1 cellular context compared by ENCODE assay signal in genomic region chr2:101310591-101311389, GRCh38.
TF ChIP-seq lines count a peak whose summit lies in the region.

No MANE protein-coding gene starts in this region.

TF ChIP-seq in HepG2, 621 proteins besides CTCF, POLR2A, EP300 and RAD21 (continued from another document and continues in another):
- TF ChIP-seq USF2 (IDR thresholded peaks at IDR 0.05; ENCODE audit: low read depth, low read length), result no peak
- TF ChIP-seq USF2 (CRISPR knock-in tag; IDR thresholded peaks at IDR 0.05; ENCODE audit: borderline replicate concordance), result no peak
- TF ChIP-seq ZNF598 (CRISPR knock-in tag; IDR thresholded peaks at IDR 0.05; ENCODE audit: borderline replicate concordance), result no peak
- TF ChIP-seq PRMT3 (CRISPR knock-in tag; IDR thresholded peaks at IDR 0.05; ENCODE audit: borderline replicate concordance, low read depth), result no peak
- no peak for TF ChIP-seq ZBTB44 (CRISPR knock-in tag; IDR thresholded peaks at IDR 0.05)
- no peak for TF ChIP-seq ETV5 (CRISPR knock-in tag; IDR thresholded peaks at IDR 0.05; ENCODE audit: borderline replicate concordance)
- 0 out of 2 replicates have a peak, but pooled peaks have one; percentile 55 for TF ChIP-seq ZNF335 (CRISPR knock-in tag; IDR thresholded peaks at IDR 0.05)
- TF ChIP-seq MBD4 (IDR thresholded peaks at IDR 0.05; ENCODE audit: borderline replicate concordance, low read length), result no peak
- TF ChIP-seq ELK4 (CRISPR knock-in tag; IDR thresholded peaks at IDR 0.05; ENCODE audit: borderline replicate concordance), result no peak
- TF ChIP-seq KDM4B (CRISPR knock-in tag; IDR thresholded peaks at IDR 0.05), result no peak
- TF ChIP-seq IKZF5 (CRISPR knock-in tag; IDR thresholded peaks at IDR 0.05), result no peak
- no peak for TF ChIP-seq ZFP82 (CRISPR knock-in tag; IDR thresholded peaks at IDR 0.05; ENCODE audit: borderline replicate concordance)
- TF ChIP-seq PTBP1 (IDR thresholded peaks at IDR 0.05; ENCODE audit: low read depth, low read length, poor library complexity, severe bottlenecking), result no peak
- TF ChIP-seq, protein P1, sequence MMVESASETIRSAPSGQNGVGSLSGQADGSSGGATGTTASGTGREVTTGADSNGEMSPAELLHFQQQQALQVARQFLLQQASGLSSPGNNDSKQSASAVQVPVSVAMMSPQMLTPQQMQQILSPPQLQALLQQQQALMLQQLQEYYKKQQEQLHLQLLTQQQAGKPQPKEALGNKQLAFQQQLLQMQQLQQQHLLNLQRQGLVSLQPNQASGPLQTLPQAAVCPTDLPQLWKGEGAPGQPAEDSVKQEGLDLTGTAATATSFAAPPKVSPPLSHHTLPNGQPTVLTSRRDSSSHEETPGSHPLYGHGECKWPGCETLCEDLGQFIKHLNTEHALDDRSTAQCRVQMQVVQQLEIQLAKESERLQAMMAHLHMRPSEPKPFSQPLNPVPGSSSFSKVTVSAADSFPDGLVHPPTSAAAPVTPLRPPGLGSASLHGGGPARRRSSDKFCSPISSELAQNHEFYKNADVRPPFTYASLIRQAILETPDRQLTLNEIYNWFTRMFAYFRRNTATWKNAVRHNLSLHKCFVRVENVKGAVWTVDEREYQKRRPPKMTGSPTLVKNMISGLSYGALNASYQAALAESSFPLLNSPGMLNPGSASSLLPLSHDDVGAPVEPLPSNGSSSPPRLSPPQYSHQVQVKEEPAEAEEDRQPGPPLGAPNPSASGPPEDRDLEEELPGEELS (CRISPR knock-in tag; IDR thresholded peaks at IDR 0.05), result no peak
- TF ChIP-seq MYPOP (CRISPR knock-in tag; IDR thresholded peaks at IDR 0.05), result no peak
- TF ChIP-seq PATZ1 (CRISPR knock-in tag; IDR thresholded peaks at IDR 0.05), result peak; percentile 59; the same call in 1 of the 2 replicates
- TF ChIP-seq SOX5 (CRISPR knock-in tag; IDR thresholded peaks at IDR 0.05; ENCODE audit: borderline replicate concordance), result no peak; the same call in 1 of the 2 replicates
- TF ChIP-seq ZSCAN20 (CRISPR knock-in tag; IDR thresholded peaks at IDR 0.05; ENCODE audit: borderline replicate concordance), result no peak
- no peak for TF ChIP-seq KLF6 (CRISPR knock-in tag; IDR thresholded peaks at IDR 0.05)
- TF ChIP-seq SSRP1 (CRISPR knock-in tag; IDR thresholded peaks at IDR 0.05), result no peak
- no peak for TF ChIP-seq NFIB (CRISPR knock-in tag; IDR thresholded peaks at IDR 0.05; ENCODE audit: borderline replicate concordance)
- TF ChIP-seq CC2D1A (CRISPR knock-in tag; IDR thresholded peaks at IDR 0.05), result no peak
- TF ChIP-seq ZNF710 (CRISPR knock-in tag; IDR thresholded peaks at IDR 0.05; ENCODE audit: borderline replicate concordance), result no peak
- no peak for TF ChIP-seq ZNF501 (CRISPR knock-in tag; IDR thresholded peaks at IDR 0.05)
- TF ChIP-seq ATRX (CRISPR knock-in tag; IDR thresholded peaks at IDR 0.05; ENCODE audit: borderline replicate concordance), result no peak
- no peak for TF ChIP-seq ZBTB3 (CRISPR knock-in tag; IDR thresholded peaks at IDR 0.05; ENCODE audit: borderline replicate concordance, low read depth)
- no peak for TF ChIP-seq ARNT (IDR thresholded peaks at IDR 0.05)
- TF ChIP-seq NCOA1 (CRISPR knock-in tag; IDR thresholded peaks at IDR 0.05), result no peak
- TF ChIP-seq CHD4 (IDR thresholded peaks at IDR 0.05; ENCODE audit: borderline replicate concordance, low read length), result no peak
- TF ChIP-seq REL (CRISPR knock-in tag; conservative IDR thresholded peaks at IDR 0.05), result no peak
- TF ChIP-seq TP53 (CRISPR knock-in tag; conservative IDR thresholded peaks at IDR 0.05), result 0 out of 2 replicates have a peak, but pooled peaks have one; percentile 48
- TF ChIP-seq FOXK1 (CRISPR knock-in tag; IDR thresholded peaks at IDR 0.05; ENCODE audit: borderline replicate concordance, low read depth), result no peak
- no peak for TF ChIP-seq ZNF180 (CRISPR knock-in tag; IDR thresholded peaks at IDR 0.05; ENCODE audit: borderline replicate concordance, low read depth)
- TF ChIP-seq U2AF1 (optimal IDR thresholded peaks at IDR 0.05; ENCODE audit: low read depth, low read length), result peak; percentile 47
- no peak for TF ChIP-seq ZNF354B (CRISPR knock-in tag; IDR thresholded peaks at IDR 0.05)
- no peak for TF ChIP-seq MATR3 (CRISPR knock-in tag; IDR thresholded peaks at IDR 0.05)
- TF ChIP-seq RARA (CRISPR knock-in tag; IDR thresholded peaks at IDR 0.05), result 0 out of 2 replicates have a peak, but pooled peaks have one; percentile 9
- TF ChIP-seq, protein P2, sequence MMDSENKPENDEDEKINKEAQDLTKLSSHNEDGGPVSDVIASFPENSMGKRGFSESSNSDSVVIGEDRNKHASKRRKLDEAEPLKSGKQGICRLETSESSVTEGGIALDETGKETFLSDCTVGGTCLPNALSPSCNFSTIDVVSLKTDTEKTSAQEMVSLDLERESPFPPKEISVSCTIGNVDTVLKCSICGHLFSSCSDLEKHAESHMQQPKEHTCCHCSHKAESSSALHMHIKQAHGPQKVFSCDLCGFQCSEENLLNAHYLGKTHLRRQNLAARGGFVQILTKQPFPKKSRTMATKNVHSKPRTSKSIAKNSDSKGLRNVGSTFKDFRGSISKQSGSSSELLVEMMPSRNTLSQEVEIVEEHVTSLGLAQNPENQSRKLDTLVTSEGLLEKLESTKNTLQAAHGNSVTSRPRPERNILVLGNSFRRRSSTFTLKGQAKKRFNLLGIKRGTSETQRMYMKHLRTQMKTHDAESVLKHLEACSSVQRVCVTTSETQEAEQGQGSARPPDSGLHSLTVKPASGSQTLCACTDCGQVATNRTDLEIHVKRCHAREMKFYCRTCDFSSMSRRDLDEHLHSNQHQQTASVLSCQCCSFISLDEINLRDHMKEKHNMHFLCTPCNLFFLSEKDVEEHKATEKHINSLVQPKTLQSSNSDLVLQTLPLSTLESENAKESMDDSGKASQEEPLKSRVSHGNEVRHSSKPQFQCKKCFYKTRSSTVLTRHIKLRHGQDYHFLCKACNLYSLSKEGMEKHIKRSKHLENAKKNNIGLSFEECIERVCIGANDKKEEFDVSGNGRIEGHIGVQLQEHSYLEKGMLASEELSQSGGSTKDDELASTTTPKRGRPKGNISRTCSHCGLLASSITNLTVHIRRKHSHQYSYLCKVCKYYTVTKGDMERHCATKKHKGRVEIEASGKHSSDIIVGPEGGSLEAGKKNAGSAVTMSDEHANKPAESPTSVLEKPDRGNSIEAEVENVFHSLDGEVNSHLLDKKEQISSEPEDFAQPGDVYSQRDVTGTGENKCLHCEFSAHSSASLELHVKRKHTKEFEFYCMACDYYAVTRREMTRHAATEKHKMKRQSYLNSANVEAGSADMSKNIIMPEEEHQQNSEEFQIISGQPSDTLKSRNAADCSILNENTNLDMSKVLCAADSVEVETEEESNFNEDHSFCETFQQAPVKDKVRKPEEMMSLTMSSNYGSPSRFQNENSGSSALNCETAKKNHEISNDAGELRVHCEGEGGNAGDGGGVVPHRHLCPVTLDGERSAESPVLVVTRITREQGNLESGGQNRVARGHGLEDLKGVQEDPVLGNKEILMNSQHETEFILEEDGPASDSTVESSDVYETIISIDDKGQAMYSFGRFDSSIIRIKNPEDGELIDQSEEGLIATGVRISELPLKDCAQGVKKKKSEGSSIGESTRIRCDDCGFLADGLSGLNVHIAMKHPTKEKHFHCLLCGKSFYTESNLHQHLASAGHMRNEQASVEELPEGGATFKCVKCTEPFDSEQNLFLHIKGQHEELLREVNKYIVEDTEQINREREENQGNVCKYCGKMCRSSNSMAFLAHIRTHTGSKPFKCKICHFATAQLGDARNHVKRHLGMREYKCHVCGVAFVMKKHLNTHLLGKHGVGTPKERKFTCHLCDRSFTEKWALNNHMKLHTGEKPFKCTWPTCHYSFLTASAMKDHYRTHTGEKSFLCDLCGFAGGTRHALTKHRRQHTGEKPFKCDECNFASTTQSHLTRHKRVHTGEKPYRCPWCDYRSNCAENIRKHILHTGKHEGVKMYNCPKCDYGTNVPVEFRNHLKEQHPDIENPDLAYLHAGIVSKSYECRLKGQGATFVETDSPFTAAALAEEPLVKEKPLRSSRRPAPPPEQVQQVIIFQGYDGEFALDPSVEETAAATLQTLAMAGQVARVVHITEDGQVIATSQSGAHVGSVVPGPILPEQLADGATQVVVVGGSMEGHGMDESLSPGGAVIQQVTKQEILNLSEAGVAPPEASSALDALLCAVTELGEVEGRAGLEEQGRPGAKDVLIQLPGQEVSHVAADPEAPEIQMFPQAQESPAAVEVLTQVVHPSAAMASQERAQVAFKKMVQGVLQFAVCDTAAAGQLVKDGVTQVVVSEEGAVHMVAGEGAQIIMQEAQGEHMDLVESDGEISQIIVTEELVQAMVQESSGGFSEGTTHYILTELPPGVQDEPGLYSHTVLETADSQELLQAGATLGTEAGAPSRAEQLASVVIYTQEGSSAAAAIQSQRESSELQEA (CRISPR knock-in tag; IDR thresholded peaks at IDR 0.05; ENCODE audit: not compliant biosample characterization), result no peak
- no peak for TF ChIP-seq ATAD3A (CRISPR knock-in tag; IDR thresholded peaks at IDR 0.05)
